Comparison of ENCODE assay signal across 26 cellular contexts in genomic region chr7:11489280-11489679, GRCh38.
"Had no signal": no experiment of that assay in that cellular context is flagged by ENCODE, and none has a peak within 500 bp of the region (broad histone marks: within the 10 kb centered on the region; RNA-seq: fewer than 3 reads in every experiment).

No MANE protein-coding gene starts in this region.

- H3K27me3 ChIP-seq: colonic mucosa, esophagus muscularis mucosa, foreskin keratinocyte, gastroesophageal sphincter, heart right ventricle, neutrophil, right lobe of liver, stomach, thyroid gland, vagina had no signal

- H3K9me3 Mint-ChIP-seq: dendritic cell treated with granulocyte-macrophage colony-stimulating factor and Interleukin-4, amounts not matched to agents 40 ng/mL and 50 ng/mL, for 4 days had no signal

- H3K79me2 ChIP-seq: parathyroid adenoma had no signal

- ATAC-seq: foreskin keratinocyte; gastroesophageal sphincter; heart right ventricle; left ventricle myocardium superior; lower lobe of right lung; natural killer cell; right lobe of liver; stimulated activated effector memory CD8-positive, alpha-beta T cell treated with anti-CD3 and anti-CD28 coated beads, Interleukin-12 subunit alpha, Interleukin-12 subunit beta, amount 100 ng/mL, for 72 hours had no signal

- H3K27ac Mint-ChIP-seq: dendritic cell treated with granulocyte-macrophage colony-stimulating factor and Interleukin-4, amounts not matched to agents 40 ng/mL and 50 ng/mL, for 4 days; immature natural killer cell; natural killer cell; progenitor cell of endocrine pancreas; stimulated activated effector memory CD8-positive, alpha-beta T cell treated with anti-CD3 and anti-CD28 coated beads, Interleukin-12 subunit alpha, Interleukin-12 subunit beta, amount 100 ng/mL, for 72 hours had no signal

- H3K27ac ChIP-seq: colonic mucosa, esophagus muscularis mucosa, foreskin keratinocyte, gastroesophageal sphincter, heart right ventricle, lower lobe of right lung, neutrophil, parathyroid adenoma, right lobe of liver, stomach, thyroid gland, vagina had no signal

- H3K9ac ChIP-seq: parathyroid adenoma had no signal

- H3K9me3 ChIP-seq: colonic mucosa, esophagus muscularis mucosa, gastroesophageal sphincter, heart right ventricle, lower lobe of right lung, neutrophil, right lobe of liver, stomach, thyroid gland, vagina had no signal

- H2AFZ ChIP-seq: parathyroid adenoma had no signal

- H3K4me1 ChIP-seq: colonic mucosa, esophagus muscularis mucosa, foreskin keratinocyte, gastroesophageal sphincter, lower lobe of right lung, parathyroid adenoma, right lobe of liver, stomach, thyroid gland, vagina had no signal

- H3K36me3 Mint-ChIP-seq: immature natural killer cell; natural killer cell; stimulated activated effector memory CD8-positive, alpha-beta T cell treated with anti-CD3 and anti-CD28 coated beads, Interleukin-12 subunit alpha, Interleukin-12 subunit beta, amount 100 ng/mL, for 72 hours had no signal

- H3K27me3 Mint-ChIP-seq: dendritic cell treated with granulocyte-macrophage colony-stimulating factor and Interleukin-4, amounts not matched to agents 40 ng/mL and 50 ng/mL, for 4 days; progenitor cell of endocrine pancreas had no signal

- H3K4me3 Mint-ChIP-seq: dendritic cell treated with granulocyte-macrophage colony-stimulating factor and Interleukin-4, amounts not matched to agents 40 ng/mL and 50 ng/mL, for 4 days; immature natural killer cell; natural killer cell; stimulated activated effector memory CD8-positive, alpha-beta T cell treated with anti-CD3 and anti-CD28 coated beads, Interleukin-12 subunit alpha, Interleukin-12 subunit beta, amount 100 ng/mL, for 72 hours had no signal

- DNase-seq: colonic mucosa; effector memory CD4-positive, alpha-beta T cell; foreskin keratinocyte; glutamatergic neuron; heart right ventricle; hypothalamus; immature natural killer cell; left ventricle myocardium superior; lower lobe of right lung; natural killer cell; right lobe of liver; small intestine; stimulated activated CD4-positive, alpha-beta T cell treated with anti-CD3 and anti-CD28 coated beads, Interleukin-15, amount 100 ng/mL, for 24 hours; stimulated activated CD4-positive, alpha-beta T cell treated with anti-CD3 and anti-CD28 coated beads, Interleukin-4, amount 100 ng/mL, for 1 hour; stimulated activated naive CD4-positive, alpha-beta T cell treated with Interleukin-2 at 50 U/mL for 16 hours; stomach; thyroid gland; trophoblast cell had no signal

- H3K36me3 ChIP-seq: colonic mucosa, esophagus muscularis mucosa, gastroesophageal sphincter, heart right ventricle, lower lobe of right lung, neutrophil, right lobe of liver, stomach, thyroid gland, vagina had no signal

- H3K4me1 Mint-ChIP-seq: immature natural killer cell; natural killer cell; stimulated activated effector memory CD8-positive, alpha-beta T cell treated with anti-CD3 and anti-CD28 coated beads, Interleukin-12 subunit alpha, Interleukin-12 subunit beta, amount 100 ng/mL, for 72 hours had no signal

- H3K4me3 ChIP-seq: colonic mucosa, esophagus muscularis mucosa, gastroesophageal sphincter, heart right ventricle, lower lobe of right lung, right lobe of liver, stomach, thyroid gland, vagina had no signal
